In the genomic region with DNA sequence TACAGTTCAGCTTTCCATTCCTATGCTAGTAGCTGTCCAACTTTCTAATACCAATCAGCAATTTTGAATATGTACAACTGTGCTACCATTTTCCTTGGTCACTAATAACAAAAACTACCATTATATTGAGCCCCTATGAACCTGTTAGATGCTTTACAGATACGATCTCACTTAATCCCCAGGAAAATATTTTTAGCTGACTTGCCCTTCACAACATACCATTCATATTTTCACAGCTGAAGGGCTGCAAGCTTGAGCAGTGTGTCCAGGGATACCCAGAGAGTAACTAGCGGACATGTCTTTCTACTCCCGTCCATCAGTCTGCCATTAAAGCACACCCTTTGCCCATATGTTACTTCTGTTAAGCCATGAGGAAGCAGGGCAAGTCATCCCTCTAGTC, we compare ENCODE assay signal across 17 cellular contexts.
"Had no signal": no experiment of that assay in that cellular context is flagged by ENCODE, and none has a peak within 500 bp of the region (broad histone marks: within the 10 kb centered on the region; RNA-seq: fewer than 3 reads in every experiment).

No MANE protein-coding gene starts in this region.

- H3K9ac ChIP-seq: parathyroid adenoma had no signal

- DNase-seq: activated CD4-positive, alpha-beta T cell treated with anti-CD3 and anti-CD28 coated beads, Interleukin-2, amount 50 U/mL, for 1 hour; activated CD8-positive, alpha-beta memory T cell treated with anti-CD3 and anti-CD28 coated beads for 24 hours; activated naive CD4-positive, alpha-beta T cell; activated naive CD8-positive, alpha-beta T cell treated with anti-CD3 and anti-CD28 coated beads, Interleukin-2, amount 10 ng/mL, durations not matched to agents 7 days and 5 days; dorsolateral prefrontal cortex; endodermal cell; heart left ventricle; immature natural killer cell; left cardiac atrium; mammary epithelial cell; naive B cell; stimulated activated CD4-positive, alpha-beta T cell treated with anti-CD3 and anti-CD28 coated beads, Interleukin-15, amount 100 ng/mL, for 24 hours; stimulated activated CD4-positive, alpha-beta T cell treated with anti-CD3 and anti-CD28 coated beads, Interleukin-4, amount 100 ng/mL, for 1 hour; stimulated activated naive CD4-positive, alpha-beta T cell; substantia nigra; transverse colon had no signal

- H3K27ac ChIP-seq: dorsolateral prefrontal cortex, heart left ventricle, parathyroid adenoma, transverse colon had no signal

- H3K4me1 ChIP-seq: transverse colon had no signal

- H3K4me3 ChIP-seq: dorsolateral prefrontal cortex, heart left ventricle, transverse colon had no signal

- H3K27me3 ChIP-seq: dorsolateral prefrontal cortex, heart left ventricle, transverse colon had no signal

- H3K79me2 ChIP-seq: parathyroid adenoma had no signal

- H3K9me3 ChIP-seq: heart left ventricle, transverse colon had no signal

- H3K36me3 ChIP-seq: heart left ventricle, transverse colon had no signal

- H2AFZ ChIP-seq: parathyroid adenoma had no signal
